19 cellular contexts compared by ENCODE assay signal in genomic region chr11:118696673-118697226, GRCh38. TPM values are rescaled to one million over a fixed set of nuclear protein-coding genes. Genes with fewer than 3 reads are reported as not detected.
DNase-seq lines count a peak whose midpoint lies in the region; ATAC-seq and TF ChIP-seq lines count a peak whose summit lies in the region.
"Had no signal": no experiment of that assay in that cellular context is flagged by ENCODE, and none has a peak within 500 bp of the region (broad histone marks: within the 10 kb centered on the region; RNA-seq: fewer than 3 reads in every experiment).

No MANE protein-coding gene starts in this region.

- no peak overlapping the region for H3K4me3 ChIP-seq in GM23248
- no peak overlapping the region for H3K4me3 ChIP-seq in naive thymus-derived CD4-positive, alpha-beta T cell (ENCODE audit: low read length)
- H3K4me3 ChIP-seq: heart right ventricle, right atrium auricular region had no signal

- peaks cover 9% of the 10 kb centered on the region for H3K9me3 Mint-ChIP-seq in WTC11
- peaks cover 0 to 11% (median 4%) of the 10 kb centered on the region in 11 donors for H3K9me3 Mint-ChIP-seq in naive thymus-derived CD4-positive, alpha-beta T cell

- intact Hi-C loops in naive thymus-derived CD4-positive, alpha-beta T cell (cut with micrococcal nuclease), result no loop called here

- H3K9ac ChIP-seq in GM23248, result no peak overlapping the region

- H3K9me2 ChIP-seq in GM23248 (ENCODE audit: insufficient read depth), result no peaks in the 10 kb centered on the region

- peaks cover 12% of the 10 kb centered on the region for H3K36me3 Mint-ChIP-seq in WTC11
- peaks cover 0 to 5% (median 4%) of the 10 kb centered on the region in 5 donors for H3K36me3 Mint-ChIP-seq in naive thymus-derived CD4-positive, alpha-beta T cell

- in situ Hi-C loops in GM23248 (cut with MboI), result loop anchor here (10.0 kb wide), 1 partner anchor 248 kb away; no protein-coding TSS in a partner anchor

- H3F3A ChIP-seq in GM23248 (ENCODE audit: insufficient read depth), result no peaks in the 10 kb centered on the region

- POLR2A ChIA-PET in WTC11 (lab: Charles Lee), result interaction anchor here (0.8 kb wide), 1 partner anchor 20 kb away, joined by 3 read pairs; no protein-coding TSS in a partner anchor
- POLR2A ChIA-PET in naive thymus-derived CD4-positive, alpha-beta T cell (lab: Charles Lee), result interaction anchor here (0.7 to 11.3 kb wide), 5 partner anchors 11 to 483 kb away, joined by 3 to 100 read pairs (median 6); partner anchors contain the start of gene DDX6

- H3K4me3 Mint-ChIP-seq in WTC11, result no peak overlapping the region
- peak overlapping the region in 1 of 10 donors; percentile 43 for H3K4me3 Mint-ChIP-seq in naive thymus-derived CD4-positive, alpha-beta T cell

- no peaks in the 10 kb centered on the region for H3K27me3 ChIP-seq in GM23248 (replicated peaks; ENCODE audit: insufficient read depth)
- H3K27me3 ChIP-seq in naive thymus-derived CD4-positive, alpha-beta T cell (ENCODE audit: control insufficient read depth in 2 of 2, insufficient read depth in 2 of 2, low read length in 2 of 2), result no peaks in the 10 kb centered on the region
- H3K27me3 ChIP-seq: heart right ventricle, right atrium auricular region had no signal

- ATAC-seq in WTC11, result peak; percentile 72
- ATAC-seq in naive thymus-derived CD4-positive, alpha-beta T cell, result no peak
- no peak for ATAC-seq in HG02938 (IDR thresholded peaks at IDR 0.05; ENCODE audit: unreplicated experiment)
- no peak for ATAC-seq in GM21360 (IDR thresholded peaks at IDR 0.05; ENCODE audit: unreplicated experiment)
- ATAC-seq: heart right ventricle had no signal

- H2AFZ ChIP-seq in GM23248, result no peak overlapping the region

- no peak overlapping the region for H3K4me2 ChIP-seq in GM23248 (ENCODE audit: unreplicated experiment)

- H3K4me1 Mint-ChIP-seq in WTC11, result peaks cover 34% of the 10 kb centered on the region
- H3K4me1 Mint-ChIP-seq in naive thymus-derived CD4-positive, alpha-beta T cell, result peaks cover 34 to 87% (median 64%) of the 10 kb centered on the region in 7 donors

- no peak for TF ChIP-seq CTCF in WTC11 (IDR thresholded peaks at IDR 0.05)

- no peaks in the 10 kb centered on the region for H3K9me3 ChIP-seq in GM23248 (ENCODE audit: low read depth)
- no peaks in the 10 kb centered on the region for H3K9me3 ChIP-seq in naive thymus-derived CD4-positive, alpha-beta T cell (ENCODE audit: control insufficient read depth in 2 of 3, low read length in 3 of 3)

- no peaks in the 10 kb centered on the region for H3K79me2 ChIP-seq in GM23248 (ENCODE audit: insufficient read depth)

- peak overlapping the region; percentile 60; the same call in 1 of the 2 replicates for H3K27ac Mint-ChIP-seq in WTC11
- peak overlapping the region in 8 of 9 donors; percentile 12 to 99 (median 92) for H3K27ac Mint-ChIP-seq in naive thymus-derived CD4-positive, alpha-beta T cell

- no peaks in the 10 kb centered on the region for H3K36me3 ChIP-seq in GM23248 (ENCODE audit: low read depth)
- no peaks in the 10 kb centered on the region for H3K36me3 ChIP-seq in naive thymus-derived CD4-positive, alpha-beta T cell (ENCODE audit: control insufficient read depth in 2 of 3, insufficient read depth in 3 of 3, low read length in 3 of 3)
- H3K36me3 ChIP-seq: heart right ventricle, right atrium auricular region had no signal

- 0 out of 2 replicates have a peak, but pooled peaks cover 5% of the 10 kb centered on the region for H3K4me1 ChIP-seq in GM23248 (ENCODE audit: insufficient read depth)
- peaks cover 66 to 75% of the 10 kb centered on the region in 2 donors for H3K4me1 ChIP-seq in naive thymus-derived CD4-positive, alpha-beta T cell (ENCODE audit: control insufficient read depth in 2 of 2, insufficient read depth in 2 of 2, low read length in 2 of 2)
- H3K4me1 ChIP-seq: right atrium auricular region had no signal

- CTCF ChIA-PET in WTC11 (lab: Charles Lee), result interaction anchor here (0.8 to 1.9 kb wide), 9 partner anchors 8 to 96 kb away, joined by 3 to 8 read pairs (median 5); partner anchors contain the start of genes DDX6 and TREH
- CTCF ChIA-PET in naive thymus-derived CD4-positive, alpha-beta T cell (lab: Charles Lee), result interaction anchor here (0.7 to 2.6 kb wide), 4 partner anchors 9 to 92 kb away, joined by 3 to 10 read pairs (median 5); no protein-coding TSS in a partner anchor

- WGBS in GM23248 (ENCODE audit: low coverage in 1 of 2, low lambda C conversion rate in 2 of 2, missing lambda C conversion rate in 2 of 2), 2 experiments, result 80 to 82% methylated on average over 7 of the region's 7 CpGs

- no peak overlapping the region for H3K27ac ChIP-seq in GM23248
- H3K27ac ChIP-seq in naive thymus-derived CD4-positive, alpha-beta T cell (ENCODE audit: low read depth, low read length), result peak overlapping the region; percentile 36
- H3K27ac ChIP-seq: heart right ventricle, right atrium auricular region had no signal

- peaks cover 12% of the 10 kb centered on the region; the same call in 1 of the 2 replicates for H3K27me3 Mint-ChIP-seq in WTC11 (ENCODE audit: low read depth)
- peaks cover 0 to 6% (median 0%) of the 10 kb centered on the region in 5 donors for H3K27me3 Mint-ChIP-seq in naive thymus-derived CD4-positive, alpha-beta T cell

- no peaks in the 10 kb centered on the region for H4K20me1 ChIP-seq in GM23248 (ENCODE audit: insufficient read depth)

- DNase-seq in ELF-1 (ENCODE audit: low read depth, low spot score), result peak; percentile 22
- DNase-seq in GM23248, result peak; percentile 8
- DNase-seq in WTC11 (ENCODE audit: low spot score), result no peak
- no peak for DNase-seq in naive thymus-derived CD4-positive, alpha-beta T cell
- no peak for DNase-seq in midbrain (lab: John Stamatoyannopoulos, UW)
- no peak for DNase-seq in Ammon's horn (ENCODE audit: low spot score)
- DNase-seq: dermis blood vessel endothelial cell, heart right ventricle, NCI-H2081 treated with DMSO at 0.1 percent for 48 hours, RPMI8226 had no signal

TF ChIP-seq in WTC11, 78 proteins besides CTCF, POLR2A, EP300 and RAD21:
- TF ChIP-seq RORB (CRISPR knock-in tag; IDR thresholded peaks at IDR 0.05) (no peak), JAZF1 (CRISPR knock-in tag; IDR thresholded peaks at IDR 0.05) (no peak), ETV6 (CRISPR knock-in tag; IDR thresholded peaks at IDR 0.05) (no peak)
- TF ChIP-seq, protein P1, sequence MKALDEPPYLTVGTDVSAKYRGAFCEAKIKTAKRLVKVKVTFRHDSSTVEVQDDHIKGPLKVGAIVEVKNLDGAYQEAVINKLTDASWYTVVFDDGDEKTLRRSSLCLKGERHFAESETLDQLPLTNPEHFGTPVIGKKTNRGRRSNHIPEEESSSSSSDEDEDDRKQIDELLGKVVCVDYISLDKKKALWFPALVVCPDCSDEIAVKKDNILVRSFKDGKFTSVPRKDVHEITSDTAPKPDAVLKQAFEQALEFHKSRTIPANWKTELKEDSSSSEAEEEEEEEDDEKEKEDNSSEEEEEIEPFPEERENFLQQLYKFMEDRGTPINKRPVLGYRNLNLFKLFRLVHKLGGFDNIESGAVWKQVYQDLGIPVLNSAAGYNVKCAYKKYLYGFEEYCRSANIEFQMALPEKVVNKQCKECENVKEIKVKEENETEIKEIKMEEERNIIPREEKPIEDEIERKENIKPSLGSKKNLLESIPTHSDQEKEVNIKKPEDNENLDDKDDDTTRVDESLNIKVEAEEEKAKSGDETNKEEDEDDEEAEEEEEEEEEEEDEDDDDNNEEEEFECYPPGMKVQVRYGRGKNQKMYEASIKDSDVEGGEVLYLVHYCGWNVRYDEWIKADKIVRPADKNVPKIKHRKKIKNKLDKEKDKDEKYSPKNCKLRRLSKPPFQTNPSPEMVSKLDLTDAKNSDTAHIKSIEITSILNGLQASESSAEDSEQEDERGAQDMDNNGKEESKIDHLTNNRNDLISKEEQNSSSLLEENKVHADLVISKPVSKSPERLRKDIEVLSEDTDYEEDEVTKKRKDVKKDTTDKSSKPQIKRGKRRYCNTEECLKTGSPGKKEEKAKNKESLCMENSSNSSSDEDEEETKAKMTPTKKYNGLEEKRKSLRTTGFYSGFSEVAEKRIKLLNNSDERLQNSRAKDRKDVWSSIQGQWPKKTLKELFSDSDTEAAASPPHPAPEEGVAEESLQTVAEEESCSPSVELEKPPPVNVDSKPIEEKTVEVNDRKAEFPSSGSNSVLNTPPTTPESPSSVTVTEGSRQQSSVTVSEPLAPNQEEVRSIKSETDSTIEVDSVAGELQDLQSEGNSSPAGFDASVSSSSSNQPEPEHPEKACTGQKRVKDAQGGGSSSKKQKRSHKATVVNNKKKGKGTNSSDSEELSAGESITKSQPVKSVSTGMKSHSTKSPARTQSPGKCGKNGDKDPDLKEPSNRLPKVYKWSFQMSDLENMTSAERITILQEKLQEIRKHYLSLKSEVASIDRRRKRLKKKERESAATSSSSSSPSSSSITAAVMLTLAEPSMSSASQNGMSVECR (CRISPR knock-in tag; IDR thresholded peaks at IDR 0.05; ENCODE audit: borderline replicate concordance), result no peak
- TF ChIP-seq, protein P2, sequence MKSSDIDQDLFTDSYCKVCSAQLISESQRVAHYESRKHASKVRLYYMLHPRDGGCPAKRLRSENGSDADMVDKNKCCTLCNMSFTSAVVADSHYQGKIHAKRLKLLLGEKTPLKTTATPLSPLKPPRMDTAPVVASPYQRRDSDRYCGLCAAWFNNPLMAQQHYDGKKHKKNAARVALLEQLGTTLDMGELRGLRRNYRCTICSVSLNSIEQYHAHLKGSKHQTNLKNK (CRISPR knock-in tag; IDR thresholded peaks at IDR 0.05), result no peak
TF ChIP-seq in WTC11: peak in this region for 0.

RNA-seq across cellular contexts. Expression of gene TREH, which starts 17.3 kb away (rescaled TPM):
- total RNA-seq in GM23248 (2014; rRNA removed; shearing (Covaris generic)), result not detected in 2 replicates
- polyA plus RNA-seq in GM23248 (2016; fragmentation: Nextera tagmentation; extraction: Ambion mirVana), result 0.06 and 0.09 TPM in 2 replicates
- total RNA-seq in WTC11 (2021), result 0.09 TPM in 1 of 3 replicates, not detected in the others
- total RNA-seq in naive thymus-derived CD4-positive, alpha-beta T cell, result not detected
- polyA plus RNA-seq in naive thymus-derived CD4-positive, alpha-beta T cell, result not detected
- total RNA-seq: bronchial epithelial cell, dermis blood vessel endothelial cell, fibroblast of villous mesenchyme, NCI-H460, omental fat pad, right atrium auricular region, subcutaneous adipose tissue, urinary bladder had no signal

Comparison
In these comparisons a context has a peak if more than half of its experiments do, and no peak if none do; other contexts are left out.
1. DNase-seq: peak in ELF-1 (single experiment) and GM23248 (single experiment); none in WTC11 (single experiment), naive thymus-derived CD4-positive, alpha-beta T cell (0 of 9), midbrain (single experiment) and Ammon's horn (single experiment).